7 cellular contexts compared by ENCODE assay signal in the genomic region with DNA sequence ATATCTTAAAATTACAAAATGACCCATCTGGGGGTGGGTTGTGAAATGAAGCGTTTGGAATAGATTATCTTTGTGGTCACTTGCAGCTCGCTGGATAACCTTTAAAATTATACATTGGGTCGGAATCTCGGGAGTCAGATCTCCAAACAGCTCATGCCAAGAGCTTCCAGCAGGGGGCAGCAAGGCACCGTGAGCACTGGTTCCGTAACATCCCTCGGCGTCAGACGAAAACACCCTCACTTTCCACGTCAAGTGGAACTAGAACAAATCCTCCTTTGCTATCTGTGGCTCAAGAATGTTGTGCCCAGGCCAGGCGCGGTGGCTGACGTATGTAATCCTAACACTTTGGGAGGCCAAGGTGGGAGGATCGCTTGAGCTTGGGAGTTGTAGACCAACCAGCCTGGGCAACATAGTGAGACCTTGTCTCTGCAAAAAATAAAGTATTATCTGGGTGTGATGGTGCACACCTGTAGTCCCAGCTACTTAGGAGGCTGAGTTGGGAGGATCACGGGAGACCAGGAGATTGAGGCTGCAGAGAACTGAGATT. TPM values are rescaled to one million over a fixed set of nuclear protein-coding genes. Genes with fewer than 3 reads are reported as not detected.
DNase-seq lines count a peak whose midpoint lies in the region; ATAC-seq and TF ChIP-seq lines count a peak whose summit lies in the region.

No MANE protein-coding gene starts in this region.

- peaks cover 13% of the 10 kb centered on the region for H3K27me3 Mint-ChIP-seq in activated naive CD4-positive, alpha-beta T cell treated with anti-CD3 and anti-CD28 coated beads, Interleukin-2, amount 10 ng/mL, durations not matched to agents 7 days and 5 days

- H2AFZ ChIP-seq in trophoblast cell (ENCODE audit: insufficient read depth, low read length, poor library complexity) = no peak overlapping the region

- no peak overlapping the region for H2BK12ac ChIP-seq in trophoblast cell (ENCODE audit: low read length)

- DNase-seq in GM13977 (ENCODE audit: low spot score) = peak; percentile 79
- DNase-seq in MV-4-11 (lab: John Stamatoyannopoulos, UW) = peak; percentile 68
- peak; percentile 84 for DNase-seq in activated naive CD4-positive, alpha-beta T cell treated with anti-CD3 and anti-CD28 coated beads, Interleukin-2, amount 10 ng/mL, durations not matched to agents 7 days and 5 days
- peak; percentile 48 for DNase-seq in glomerular endothelial cell (ENCODE audit: extremely low read depth, low read depth, low spot score)
- peak; percentile 70 to 94 for DNase-seq in trophoblast cell
- peak; percentile 90 to 98 for DNase-seq in tibial nerve (ENCODE audit: low spot score in 2 of 2)

- H3K4me1 Mint-ChIP-seq in activated naive CD4-positive, alpha-beta T cell treated with anti-CD3 and anti-CD28 coated beads, Interleukin-2, amount 10 ng/mL, durations not matched to agents 7 days and 5 days = peaks cover 4% of the 10 kb centered on the region

- TF ChIP-seq POLR2A in tibial nerve (IDR thresholded peaks at IDR 0.05) = no peak

- peak; percentile 79 to 80 for TF ChIP-seq EP300 in tibial nerve (IDR thresholded peaks at IDR 0.05)

- H4K12ac ChIP-seq in trophoblast cell (ENCODE audit: low read depth, low read length) = no peak overlapping the region

- peaks cover 2% of the 10 kb centered on the region for H3K9me3 ChIP-seq in trophoblast cell (ENCODE audit: insufficient read depth, low read depth, low read length)
- H3K9me3 ChIP-seq in tibial nerve = no peaks in the 10 kb centered on the region

- H3K9ac ChIP-seq in trophoblast cell (ENCODE audit: low read length) = no peak overlapping the region

- no peak overlapping the region for H3K4ac ChIP-seq in trophoblast cell (ENCODE audit: low read depth, low read length)

- no peaks in the 10 kb centered on the region for H3K36me3 Mint-ChIP-seq in activated naive CD4-positive, alpha-beta T cell treated with anti-CD3 and anti-CD28 coated beads, Interleukin-2, amount 10 ng/mL, durations not matched to agents 7 days and 5 days

- no peak overlapping the region for H3K27ac Mint-ChIP-seq in activated naive CD4-positive, alpha-beta T cell treated with anti-CD3 and anti-CD28 coated beads, Interleukin-2, amount 10 ng/mL, durations not matched to agents 7 days and 5 days

- no peak overlapping the region for H3K14ac ChIP-seq in trophoblast cell (ENCODE audit: low read length)

- WGBS in trophoblast cell (ENCODE audit: extremely low coverage, insufficient coverage, insufficient read length) = no CpG with 5 or more reads among the region's 15 CpGs
- WGBS in tibial nerve, 2 donors = 7 to 8% methylated on average over 14 to 15 of the region's 15 CpGs

- H4K91ac ChIP-seq in trophoblast cell (ENCODE audit: low read depth, low read length) = peak overlapping the region; percentile 26

- no peak overlapping the region for H2BK5ac ChIP-seq in trophoblast cell (ENCODE audit: low read depth, low read length, poor library complexity)

- H3K79me2 ChIP-seq in trophoblast cell (ENCODE audit: control insufficient read depth, insufficient read depth, low read length, poor library complexity) = peaks cover 12% of the 10 kb centered on the region

- no peak overlapping the region for H3K18ac ChIP-seq in trophoblast cell (ENCODE audit: low read length)

- CTCF ChIA-PET in activated naive CD4-positive, alpha-beta T cell treated with anti-CD3 and anti-CD28 coated beads, Interleukin-2, amount 10 ng/mL, durations not matched to agents 7 days and 5 days (lab: Charles Lee) = interaction anchor here (0.6 to 7.7 kb wide), 37 partner anchors 8 to 824 kb away, joined by 3 to 159 read pairs (median 4); partner anchors contain the start of genes ITGB5 and UMPS

- H2AK5ac ChIP-seq in trophoblast cell (ENCODE audit: low read length) = no peak overlapping the region

- no peak overlapping the region for H4K8ac ChIP-seq in trophoblast cell (ENCODE audit: low read depth, low read length)

- peaks cover 32 to 37% of the 10 kb centered on the region in 2 experiments for H3K4me1 ChIP-seq in trophoblast cell (ENCODE audit: control insufficient read depth in 1 of 2, insufficient read depth in 2 of 2, low read length in 2 of 2)
- H3K4me1 ChIP-seq in tibial nerve = peaks cover 0 to 24% (median 0%) of the 10 kb centered on the region in 4 donors

- ATAC-seq in SK-N-SH treated with all-trans-retinoic acid at 6 μM for 48 hours = peak; percentile 83

- H2BK120ac ChIP-seq in trophoblast cell (ENCODE audit: insufficient read depth, low read length, poor library complexity) = peak overlapping the region; percentile 0

- no peak overlapping the region for H3K27ac ChIP-seq in trophoblast cell (ENCODE audit: low read depth, low read length)
- H3K27ac ChIP-seq in tibial nerve = peak overlapping the region in 3 of 4 donors; percentile 15 to 75 (median 30)

- peaks cover 26% of the 10 kb centered on the region for H3K79me1 ChIP-seq in trophoblast cell (ENCODE audit: low read length)

- H3K4me3 Mint-ChIP-seq in activated naive CD4-positive, alpha-beta T cell treated with anti-CD3 and anti-CD28 coated beads, Interleukin-2, amount 10 ng/mL, durations not matched to agents 7 days and 5 days = no peak overlapping the region

- TF ChIP-seq CTCF in GM13977 (IDR thresholded peaks at IDR 0.05; ENCODE audit: extremely low read depth, insufficient read depth, missing control alignments) = peak; percentile 92
- peak; percentile 90 to 97 (median 94) for TF ChIP-seq CTCF in tibial nerve (IDR thresholded peaks at IDR 0.05)

- H3K27me3 ChIP-seq in trophoblast cell (ENCODE audit: insufficient read depth, low read length) (no peaks in the 10 kb centered on the region), tibial nerve (no peaks in the 10 kb centered on the region)

- H3K23ac ChIP-seq in trophoblast cell (ENCODE audit: low read length) = no peak overlapping the region

- no peaks in the 10 kb centered on the region for H3K9me3 Mint-ChIP-seq in activated naive CD4-positive, alpha-beta T cell treated with anti-CD3 and anti-CD28 coated beads, Interleukin-2, amount 10 ng/mL, durations not matched to agents 7 days and 5 days

- no peak overlapping the region for H3K4me2 ChIP-seq in trophoblast cell (ENCODE audit: low read length)

- H3K36me3 ChIP-seq in trophoblast cell (ENCODE audit: control insufficient read depth in 1 of 2, insufficient read depth in 2 of 2, low read length in 2 of 2) (peaks cover 24% of the 10 kb centered on the region in 2 experiments), tibial nerve (peaks cover 0 to 36% (median 0%) of the 10 kb centered on the region in 3 donors)

- no peak overlapping the region for H3K4me3 ChIP-seq in trophoblast cell (ENCODE audit: low read depth, low read length)
- H3K4me3 ChIP-seq in tibial nerve = no peak overlapping the region

- in situ Hi-C loops in GM13977 (cut with MboI; ENCODE audit: low pct_unique_long_range_greater_than_20kb, low sequenced_read_pairs, unreplicated experiment) = loop anchor here (5.0 to 25.0 kb wide), 2 partner anchors 141 to 676 kb away; no protein-coding TSS in a partner anchor

TF ChIP-seq in SK-N-SH treated with all-trans-retinoic acid at 6 μM for 48 hours, 23 proteins besides CTCF, POLR2A, EP300 and RAD21:
- TF ChIP-seq ESRRG (CRISPR knock-in tag; IDR thresholded peaks at IDR 0.05) (no peak), GLIS3 (CRISPR knock-in tag; IDR thresholded peaks at IDR 0.05) (no peak), ZFP3 (CRISPR knock-in tag; IDR thresholded peaks at IDR 0.05) (no peak), RARB (CRISPR knock-in tag; IDR thresholded peaks at IDR 0.05) (no peak), PPARA (CRISPR knock-in tag; IDR thresholded peaks at IDR 0.05; ENCODE audit: borderline replicate concordance) (no peak)
- TF ChIP-seq, protein P1, sequence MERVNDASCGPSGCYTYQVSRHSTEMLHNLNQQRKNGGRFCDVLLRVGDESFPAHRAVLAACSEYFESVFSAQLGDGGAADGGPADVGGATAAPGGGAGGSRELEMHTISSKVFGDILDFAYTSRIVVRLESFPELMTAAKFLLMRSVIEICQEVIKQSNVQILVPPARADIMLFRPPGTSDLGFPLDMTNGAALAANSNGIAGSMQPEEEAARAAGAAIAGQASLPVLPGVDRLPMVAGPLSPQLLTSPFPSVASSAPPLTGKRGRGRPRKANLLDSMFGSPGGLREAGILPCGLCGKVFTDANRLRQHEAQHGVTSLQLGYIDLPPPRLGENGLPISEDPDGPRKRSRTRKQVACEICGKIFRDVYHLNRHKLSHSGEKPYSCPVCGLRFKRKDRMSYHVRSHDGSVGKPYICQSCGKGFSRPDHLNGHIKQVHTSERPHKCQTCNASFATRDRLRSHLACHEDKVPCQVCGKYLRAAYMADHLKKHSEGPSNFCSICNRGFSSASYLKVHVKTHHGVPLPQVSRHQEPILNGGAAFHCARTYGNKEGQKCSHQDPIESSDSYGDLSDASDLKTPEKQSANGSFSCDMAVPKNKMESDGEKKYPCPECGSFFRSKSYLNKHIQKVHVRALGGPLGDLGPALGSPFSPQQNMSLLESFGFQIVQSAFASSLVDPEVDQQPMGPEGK (CRISPR knock-in tag; IDR thresholded peaks at IDR 0.05; ENCODE audit: borderline replicate concordance) = no peak

RNA-seq across cellular contexts. Expression of gene UMPS, which starts 31.1 kb away (rescaled TPM):
- total RNA-seq in glomerular endothelial cell = 18.0 and 22.2 TPM in 2 replicates
- 23.2 and 23.9 TPM in 2 replicates for polyA plus RNA-seq in trophoblast cell (2013)
- total RNA-seq in tibial nerve = 10 to 100 TPM; 11.0 to 34.5 (median 16.2) TPM
